ENCODE assay signal across 23 cellular contexts in the genomic region with DNA sequence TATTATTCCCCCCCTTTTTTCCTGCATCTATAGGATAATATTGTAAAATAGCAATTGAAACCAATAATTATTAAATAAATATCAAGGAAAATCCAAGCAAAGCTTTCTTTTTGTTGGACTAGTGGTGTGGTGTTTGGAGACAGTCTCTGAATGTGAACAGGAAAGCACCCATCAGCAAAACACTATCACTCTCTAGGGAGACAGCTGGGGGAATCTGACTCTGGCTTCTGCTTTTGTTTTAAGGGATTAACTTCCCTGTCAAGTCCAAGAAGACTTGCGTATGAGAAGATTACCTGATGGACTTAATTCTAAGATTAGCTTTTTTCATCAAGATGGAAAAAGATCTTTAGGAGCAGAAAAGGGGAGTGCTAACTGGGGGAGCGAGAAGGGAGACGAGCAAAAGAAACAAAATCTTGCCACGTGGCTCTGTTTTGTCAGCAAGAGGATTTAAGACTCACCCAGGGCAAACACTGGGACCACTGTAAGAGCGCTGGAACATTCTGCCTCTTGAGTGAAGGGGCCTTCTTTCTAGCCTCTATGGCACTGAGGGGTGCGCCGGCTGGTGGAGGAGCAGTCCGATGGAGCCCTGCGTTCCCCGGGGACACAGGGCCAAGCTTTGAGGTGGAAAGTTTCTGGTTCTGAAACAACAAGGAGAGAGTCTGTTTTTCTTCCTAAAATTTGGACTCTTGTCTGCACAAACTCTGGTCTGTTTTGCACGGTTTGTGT. TPM values are rescaled to one million over a fixed set of nuclear protein-coding genes. Genes with fewer than 3 reads are reported as not detected.
DNase-seq lines count a peak whose midpoint lies in the region; ATAC-seq, FAIRE-seq and TF ChIP-seq lines count a peak whose summit lies in the region.
"Had no signal": no experiment of that assay in that cellular context is flagged by ENCODE, and none has a peak within 500 bp of the region (broad histone marks: within the 10 kb centered on the region; RNA-seq: fewer than 3 reads in every experiment).

No MANE protein-coding gene starts in this region.

- FAIRE-seq in HTR-8/SVneo (lab: Jason Lieb, UNC) = no peak

- H3K4me2 ChIP-seq in neural progenitor cell = no peak overlapping the region

- no peaks in the 10 kb centered on the region for H3K4me1 ChIP-seq in neural progenitor cell
- H3K4me1 ChIP-seq: transverse colon had no signal

- no peak for TF ChIP-seq CTCF in neural progenitor cell (IDR thresholded peaks at IDR 0.05)

- no peaks in the 10 kb centered on the region for H4K20me1 ChIP-seq in neural progenitor cell (ENCODE audit: low read depth)

- H3K9ac ChIP-seq in neural progenitor cell = no peak overlapping the region

- no peaks in the 10 kb centered on the region for H3K27me3 Mint-ChIP-seq in neural progenitor cell (ENCODE audit: insufficient read depth, low read depth)
- H3K27me3 Mint-ChIP-seq: CD8-positive, alpha-beta memory T cell; natural killer cell treated with Interleukin-12 subunit alpha and Interleukin-12 subunit beta and Interleukin-15 and Interleukin-18, amount 100 ng/mL, for 72 hours had no signal

- H2AFZ ChIP-seq in neural progenitor cell (replicated peaks) = no peak overlapping the region

- peaks cover 14% of the 10 kb centered on the region for H3K36me3 ChIP-seq in neural progenitor cell

- peaks cover 51% of the 10 kb centered on the region for H3K36me3 Mint-ChIP-seq in neural progenitor cell

- peaks cover 15% of the 10 kb centered on the region for H3K4me1 Mint-ChIP-seq in neural progenitor cell

- no peaks in the 10 kb centered on the region for H3K9me3 ChIP-seq in neural progenitor cell (ENCODE audit: low read depth)
- H3K9me3 ChIP-seq: SJCRH30 had no signal

- peak overlapping the region; percentile 30 for H3K27ac ChIP-seq in cingulate gyrus (ENCODE audit: low read depth, low read length)
- no peak overlapping the region for H3K27ac ChIP-seq in neural progenitor cell
- H3K27ac ChIP-seq: SJCRH30, transverse colon had no signal

- no peak overlapping the region for H3K4me3 ChIP-seq in neural progenitor cell
- H3K4me3 ChIP-seq: SJCRH30, transverse colon had no signal

- no peak for ATAC-seq in GM18520 (IDR thresholded peaks at IDR 0.05; ENCODE audit: unreplicated experiment)
- no peak for ATAC-seq in GM18517 (IDR thresholded peaks at IDR 0.05; ENCODE audit: unreplicated experiment)
- ATAC-seq: left cardiac atrium; natural killer cell treated with Interleukin-12 subunit alpha and Interleukin-12 subunit beta and Interleukin-15 and Interleukin-18, amount 100 ng/mL, for 72 hours had no signal

- H3F3A ChIP-seq in neural progenitor cell (ENCODE audit: low read depth) = no peaks in the 10 kb centered on the region

- H3K79me2 ChIP-seq in neural progenitor cell (ENCODE audit: low read depth) = peaks cover 31% of the 10 kb centered on the region

- peaks cover 21% of the 10 kb centered on the region for H3K9me3 Mint-ChIP-seq in neural progenitor cell
- H3K9me3 Mint-ChIP-seq: CD8-positive, alpha-beta memory T cell; natural killer cell treated with Interleukin-12 subunit alpha and Interleukin-12 subunit beta and Interleukin-15 and Interleukin-18, amount 100 ng/mL, for 72 hours had no signal

- DNase-seq in D341Med (ENCODE audit: low spot score) (peak; percentile 77), NCI-H82 (lab: John Stamatoyannopoulos, UW) (peak; percentile 97), neural progenitor cell (ENCODE audit: low spot score) (no peak), HTR-8/SVneo (ENCODE audit: insufficient read length, low spot score) (no peak)
- no peak for DNase-seq in activated effector memory CD4-positive, alpha-beta T cell treated with Interleukin-2 at 50 U/mL for 16 hours
- DNase-seq: activated CD8-positive, alpha-beta memory T cell treated with anti-CD3 and anti-CD28 coated beads, Interleukin-2, amount 50 U/mL, for 48 hours; CD8-positive, alpha-beta memory T cell; central memory CD4-positive, alpha-beta T cell; DMS79; effector memory CD4-positive, alpha-beta T cell; left cardiac atrium; NCI-H146; NCI-H2171; NCI-H69; SJCRH30; stimulated activated CD4-positive, alpha-beta T cell treated with anti-CD3 and anti-CD28 coated beads, Interleukin-2, amount 100 ng/mL, for 24 hours; stimulated activated naive CD4-positive, alpha-beta T cell; transverse colon had no signal

- no peaks in the 10 kb centered on the region for H3K27me3 ChIP-seq in neural progenitor cell
- H3K27me3 ChIP-seq: SJCRH30, transverse colon had no signal

- peak overlapping the region; percentile 4 for H3K27ac Mint-ChIP-seq in neural progenitor cell
- H3K27ac Mint-ChIP-seq: natural killer cell treated with Interleukin-12 subunit alpha and Interleukin-12 subunit beta and Interleukin-15 and Interleukin-18, amount 100 ng/mL, for 72 hours had no signal

- peak overlapping the region; percentile 7 for H3K4me3 Mint-ChIP-seq in neural progenitor cell
- H3K4me3 Mint-ChIP-seq: CD8-positive, alpha-beta memory T cell; T-helper 1 cell treated with Interleukin-12 subunit alpha and Interleukin-12 subunit beta and Interleukin-4 antibody, amounts not matched to agents 30 μg/mL and 1 μg/mL, for 36 hours had no signal

RNA-seq across cellular contexts. Expression of a gene that starts 0.6 kb away (rescaled TPM):
- 143 and 252 TPM in 2 replicates for total RNA-seq in neural progenitor cell (ENCODE audit: low replicate concordance)

Comparison
In these comparisons a context has a peak if more than half of its experiments do, and no peak if none do; other contexts are left out.
1. DNase-seq: peak in D341Med (single experiment) and NCI-H82 (single experiment); none in neural progenitor cell (single experiment), HTR-8/SVneo (single experiment) and activated effector memory CD4-positive, alpha-beta T cell treated with Interleukin-2 at 50 U/mL for 16 hours (single experiment).